In genomic region chr3:172072543-172072942, GRCh38 we compare ENCODE assay signal across 20 cellular contexts.
"Had no signal": no experiment of that assay in that cellular context is flagged by ENCODE, and none has a peak within 500 bp of the region (broad histone marks: within the 10 kb centered on the region; RNA-seq: fewer than 3 reads in every experiment).

No MANE protein-coding gene starts in this region.

- H3K9me3 Mint-ChIP-seq: immature natural killer cell, memory B cell, mesothelial cell of epicardium, nephron progenitor cell had no signal

- H3K4me1 Mint-ChIP-seq: memory B cell had no signal

- H3K36me3 Mint-ChIP-seq: memory B cell, mesothelial cell of epicardium had no signal

- H3K27me3 ChIP-seq: left lung, sigmoid colon, stomach, uterus had no signal

- H3K4me3 ChIP-seq: left lung, lower lobe of right lung, sigmoid colon, skin epidermis, stomach, uterus had no signal

- H3K27me3 Mint-ChIP-seq: memory B cell, type B pancreatic cell had no signal

- ATAC-seq: esophagus mucosa, lower lobe of right lung had no signal

- H3K36me3 ChIP-seq: lower lobe of right lung, sigmoid colon, stomach, uterus had no signal

- H3K27ac ChIP-seq: lower lobe of right lung, sigmoid colon, skin epidermis, uterus had no signal

- H3K4me3 Mint-ChIP-seq: memory B cell, mesothelial cell of epicardium, nephron progenitor cell, type B pancreatic cell had no signal

- FAIRE-seq: endometrium, frontal cortex, keratinocyte had no signal

- DNase-seq: effector memory CD4-positive, alpha-beta T cell; glutamatergic neuron; immature natural killer cell; left lung; lower lobe of right lung; nephron progenitor cell; posterior cingulate gyrus; sigmoid colon; stimulated activated CD4-positive, alpha-beta T cell treated with anti-CD3 and anti-CD28 coated beads, Interleukin-12 subunit alpha, Interleukin-12 subunit beta, amount 100 ng/mL, for 4 hours; stimulated activated naive CD4-positive, alpha-beta T cell; stomach; uterus had no signal

- H3K9me3 ChIP-seq: left lung, lower lobe of right lung, sigmoid colon, stomach, uterus had no signal

- H3K27ac Mint-ChIP-seq: memory B cell, mesothelial cell of epicardium, nephron progenitor cell, type B pancreatic cell had no signal
